Comparison of ENCODE assay signal across 12 cellular contexts in the genomic region with DNA sequence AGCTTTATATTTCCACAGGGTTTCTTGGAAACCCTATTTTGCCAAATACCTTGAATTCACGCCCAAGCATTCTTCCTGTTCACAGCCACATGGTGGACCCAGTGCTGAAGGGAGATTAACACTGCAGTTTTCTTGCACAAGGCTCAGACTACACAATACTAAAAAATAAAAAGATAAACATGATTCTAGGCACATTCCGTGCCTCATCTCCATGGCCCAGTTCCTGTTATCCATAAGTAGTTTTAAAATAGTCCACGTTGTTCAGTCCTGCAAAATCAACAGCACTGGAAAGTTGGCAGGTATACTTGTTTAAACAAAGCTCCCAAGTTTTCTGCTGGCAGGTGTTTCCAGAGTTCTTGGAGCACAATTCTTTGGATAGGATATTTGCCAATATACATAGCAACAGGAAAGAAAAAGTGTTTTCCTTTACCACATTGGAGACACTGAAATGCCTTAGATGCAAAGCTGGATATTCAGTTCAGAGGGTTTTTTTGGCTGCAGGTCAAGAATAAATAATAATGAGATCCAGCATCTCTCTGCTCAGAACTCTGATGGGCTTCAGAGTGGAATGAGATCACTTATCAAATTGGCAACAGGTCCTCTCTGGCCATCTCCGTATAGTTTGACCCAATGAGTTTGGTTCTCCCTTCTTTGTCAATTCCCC.
DNase-seq lines count a peak whose midpoint lies in the region; ATAC-seq and TF ChIP-seq lines count a peak whose summit lies in the region.
"Had no signal": no experiment of that assay in that cellular context is flagged by ENCODE, and none has a peak within 500 bp of the region (broad histone marks: within the 10 kb centered on the region; RNA-seq: fewer than 3 reads in every experiment).

No MANE protein-coding gene starts in this region.

- peak; percentile 93 for ATAC-seq in Right ventricle myocardium inferior
- peak; percentile 92 for ATAC-seq in aorta (ENCODE audit: low FRiP score)
- ATAC-seq in HG02678 (IDR thresholded peaks at IDR 0.05; ENCODE audit: unreplicated experiment), result no peak
- ATAC-seq in GM18517 (IDR thresholded peaks at IDR 0.05; ENCODE audit: unreplicated experiment), result no peak
- ATAC-seq: K562; stimulated activated naive CD8-positive, alpha-beta T cell treated with anti-CD3 and anti-CD28 coated beads, Interleukin-15, amount 100 ng/mL, for 72 hours had no signal

- H3K36me3 ChIP-seq in mucosa of rectum (ENCODE audit: control insufficient read depth in 2 of 2, insufficient read depth in 2 of 2, low read length in 2 of 2) (no peaks in the 10 kb centered on the region), aorta (ENCODE audit: control insufficient read depth in 1 of 2, insufficient read depth in 2 of 2, low read length in 1 of 2) (no peaks in the 10 kb centered on the region)
- H3K36me3 ChIP-seq: BLaER1 had no signal

- H3K9me3 ChIP-seq in mucosa of rectum (ENCODE audit: control insufficient read depth in 2 of 2, low read length in 2 of 2) (no peaks in the 10 kb centered on the region), aorta (ENCODE audit: control insufficient read depth, low read length) (no peaks in the 10 kb centered on the region)
- H3K9me3 ChIP-seq: BLaER1 had no signal

- no peak overlapping the region for H3K9ac ChIP-seq in mucosa of rectum (ENCODE audit: low read depth in 1 of 2, low read length in 2 of 2)
- H3K9ac ChIP-seq: BLaER1 had no signal

- no peaks in the 10 kb centered on the region for H3K27me3 ChIP-seq in mucosa of rectum (ENCODE audit: control insufficient read depth in 2 of 2, insufficient read depth in 2 of 2, low read length in 2 of 2)
- no peaks in the 10 kb centered on the region for H3K27me3 ChIP-seq in aorta (ENCODE audit: control insufficient read depth in 1 of 2, insufficient read depth in 2 of 2, low read length in 1 of 2)
- H3K27me3 ChIP-seq: BLaER1 had no signal

- WGBS in aorta, 2 donors, result 5% methylated on average over 4 of the region's 4 CpGs

- H3K4me3 ChIP-seq in epithelial cell of proximal tubule (ENCODE audit: low read depth, low read length) (no peak overlapping the region), mucosa of rectum (ENCODE audit: low read length in 2 of 2) (no peak overlapping the region), aorta (ENCODE audit: low read length in 2 of 2) (no peak overlapping the region)
- H3K4me3 ChIP-seq: BLaER1, K562, smooth muscle cell had no signal

- H3K27ac ChIP-seq in mucosa of rectum (ENCODE audit: low read depth in 2 of 2, low read length in 2 of 2), result peak overlapping the region; percentile 41 to 49
- peak overlapping the region; percentile 67 to 80 for H3K27ac ChIP-seq in aorta (ENCODE audit: low read depth in 1 of 2, low read length in 2 of 2)
- H3K27ac ChIP-seq: BLaER1 had no signal

- H3K4me1 ChIP-seq in mucosa of rectum (ENCODE audit: control insufficient read depth in 2 of 2, insufficient read depth in 2 of 2, low read length in 2 of 2) (no peaks in the 10 kb centered on the region), aorta (ENCODE audit: control insufficient read depth in 1 of 2, insufficient read depth in 2 of 2, low read length in 2 of 2) (peaks cover 2 to 20% of the 10 kb centered on the region in 2 donors)

- DNase-seq in Right ventricle myocardium inferior (ENCODE audit: missing footprints) (no peak), cardiac septum (ENCODE audit: low spot score) (no peak), epithelial cell of proximal tubule (ENCODE audit: low read depth) (no peak), aorta (peak in 1 of 2 donors; percentile 56), NOMO-1 treated with dmso at 0.1 percent for 144 hours (lab: John Stamatoyannopoulos, UW; ENCODE audit: unreplicated experiment) (no peak)
- DNase-seq: stimulated activated naive CD8-positive, alpha-beta T cell treated with anti-CD3 and anti-CD28 coated beads, Interleukin-15, amount 100 ng/mL, for 72 hours had no signal

- peak; percentile 23 for TF ChIP-seq CTCF in epithelial cell of proximal tubule (conservative IDR thresholded peaks at IDR 0.05; ENCODE audit: low read depth, low read length)

- intact Hi-C loops in Right ventricle myocardium inferior (cut with DNase I) (loop anchor here (2.0 to 5.0 kb wide), 4 partner anchors 76 to 172 kb away; a partner anchor contains a TSS), cardiac septum (cut with DNase I) (loop anchor here (2.0 to 10.0 kb wide), 2 partner anchors 88 to 234 kb away; a partner anchor contains a TSS), aorta (cut with DNase I) (loop anchor here (2.0 to 5.0 kb wide), 5 partner anchors 76 to 232 kb away; a partner anchor contains a TSS)

Comparison
In these comparisons a context has a peak if more than half of its experiments do, and no peak if none do; other contexts are left out.
1. ATAC-seq: peak in Right ventricle myocardium inferior (single experiment) and aorta (single experiment); none in HG02678 (single experiment) and GM18517 (single experiment).